Comparison of ENCODE assay signal across 22 cellular contexts in the genomic region with DNA sequence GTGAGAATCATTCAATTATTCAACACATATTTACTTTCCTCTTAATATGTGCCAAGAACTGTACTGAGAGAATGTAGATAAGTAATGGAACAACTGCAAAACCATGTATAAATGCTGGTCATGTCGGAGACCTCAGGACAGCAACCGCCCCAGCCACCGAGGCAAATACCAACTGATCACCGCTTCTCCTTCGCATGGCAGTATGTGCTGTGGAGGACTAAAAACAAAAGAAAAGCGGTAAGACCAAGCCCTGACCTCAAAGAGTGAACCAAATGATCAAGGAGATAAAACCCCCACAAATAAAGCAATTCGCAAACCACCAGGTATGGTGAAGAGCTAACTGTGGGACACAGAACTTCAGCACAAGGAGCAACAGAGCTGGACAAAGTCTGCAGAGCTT.
"Had no signal": no experiment of that assay in that cellular context is flagged by ENCODE, and none has a peak within 500 bp of the region (broad histone marks: within the 10 kb centered on the region; RNA-seq: fewer than 3 reads in every experiment).

No MANE protein-coding gene starts in this region.

- ATAC-seq: activated CD8-positive, alpha-beta T cell treated with anti-CD3 and anti-CD28 coated beads for 36 hours; activated naive CD4-positive, alpha-beta T cell treated with anti-CD3 and anti-CD28 coated beads, Interleukin-2, amount 50 U/mL, for 72 hours; body of pancreas; Panc1 had no signal

- H3K9me3 Mint-ChIP-seq: activated B cell treated with CpG ODN at 0.5 μM for 24 hours; activated CD8-positive, alpha-beta T cell treated with anti-CD3 and anti-CD28 coated beads for 36 hours; activated naive CD4-positive, alpha-beta T cell treated with anti-CD3 and anti-CD28 coated beads for 36 hours; activated naive CD4-positive, alpha-beta T cell treated with anti-CD3 and anti-CD28 coated beads, Interleukin-2, amount 50 U/mL, for 72 hours had no signal

- H3K4me1 Mint-ChIP-seq: activated B cell treated with CpG ODN at 0.5 μM for 24 hours had no signal

- H3K4me3 Mint-ChIP-seq: activated B cell treated with CpG ODN at 0.5 μM for 24 hours; activated CD8-positive, alpha-beta T cell treated with anti-CD3 and anti-CD28 coated beads for 36 hours; activated naive CD4-positive, alpha-beta T cell treated with anti-CD3 and anti-CD28 coated beads for 36 hours had no signal

- DNase-seq: activated B cell treated with CpG ODN at 0.5 μM for 24 hours; activated CD4-positive, alpha-beta T cell treated with anti-CD3 and anti-CD28 coated beads for 48 hours; activated CD4-positive, alpha-beta T cell treated with anti-CD3 and anti-CD28 coated beads, Interleukin-2, amount 50 U/mL, for 4 hours; activated CD8-positive, alpha-beta T cell treated with anti-CD3 and anti-CD28 coated beads for 36 hours; activated gamma-delta T cell treated with Interleukin-2 at 50 U/mL for 16 hours; activated naive CD4-positive, alpha-beta T cell treated with anti-CD3 and anti-CD28 coated beads for 36 hours; adrenal gland; body of pancreas; NCI-H1105; NCI-H1417 treated with DMSO at 0.1 percent for 48 hours; NCI-H187 treated with DMSO at 0.1 percent for 48 hours; NCI-H2081 treated with DMSO at 0.1 percent for 48 hours; NCI-H226; NCI-H446 treated with DMSO at 0.1 percent for 48 hours; NCI-H524; NCI-H69; RPMI8226; SHP77 treated with DMSO at 0.1 percent for 48 hours; SK-N-SH; T-helper 9 cell had no signal

- H3K27me3 Mint-ChIP-seq: activated B cell treated with CpG ODN at 0.5 μM for 24 hours; activated CD8-positive, alpha-beta T cell treated with anti-CD3 and anti-CD28 coated beads for 36 hours had no signal

- H3K27ac Mint-ChIP-seq: activated B cell treated with CpG ODN at 0.5 μM for 24 hours; activated CD8-positive, alpha-beta T cell treated with anti-CD3 and anti-CD28 coated beads for 36 hours; activated naive CD4-positive, alpha-beta T cell treated with anti-CD3 and anti-CD28 coated beads for 36 hours had no signal
